In genomic region chr1:243316366-243316989, GRCh38 we compare ENCODE assay signal across 14 cellular contexts.
A peak's percentile ranks its signal among the peaks of the same experiment; 100 is the strongest.
DNase-seq lines count a peak whose midpoint lies in the region; ATAC-seq and TF ChIP-seq lines count a peak whose summit lies in the region.
"Had no signal": no experiment of that assay in that cellular context is flagged by ENCODE, and none has a peak within 500 bp of the region (broad histone marks: within the 10 kb centered on the region; RNA-seq: fewer than 3 reads in every experiment).

No MANE protein-coding gene starts in this region.

- H3K4me2 ChIP-seq in OCI-LY3 (ENCODE audit: low read length) (peak overlapping the region; percentile 90), GM23248 (ENCODE audit: unreplicated experiment) (no peak overlapping the region)
- H3K4me2 ChIP-seq: BLaER1 had no signal

- no peaks in the 10 kb centered on the region for H3F3A ChIP-seq in GM23248 (ENCODE audit: insufficient read depth)

- H2AFZ ChIP-seq in OCI-LY3 (ENCODE audit: low read depth, low read length) = no peak overlapping the region
- H2AFZ ChIP-seq in GM23248 = no peak overlapping the region

- DNase-seq in dorsolateral prefrontal cortex = peak; percentile 23 to 91 (median 84)
- peak; percentile 92 for DNase-seq in medulla oblongata (ENCODE audit: extremely low spot score)
- peak; percentile 91 for DNase-seq in superior temporal gyrus (ENCODE audit: extremely low spot score)
- no peak for DNase-seq in GM23248
- DNase-seq in SHP77 (lab: John Stamatoyannopoulos, UW) = no peak
- DNase-seq: activated T-cell treated with anti-CD3 and anti-CD28 coated beads, Interleukin-2, amount 50 U/mL, for 72 hours; DND-41; kidney; NCI-H2081; transverse colon had no signal

- H3K9me3 ChIP-seq in OCI-LY3 (ENCODE audit: insufficient read depth, low read length) (no peaks in the 10 kb centered on the region), GM23248 (ENCODE audit: low read depth) (no peaks in the 10 kb centered on the region)
- H3K9me3 ChIP-seq: BLaER1, transverse colon had no signal

- peaks cover 57% of the 10 kb centered on the region for H3K4me1 ChIP-seq in OCI-LY3 (ENCODE audit: low read length)
- peaks cover 13% of the 10 kb centered on the region for H3K4me1 ChIP-seq in GM23248 (ENCODE audit: insufficient read depth)
- H3K4me1 ChIP-seq: transverse colon had no signal

- H3K9me2 ChIP-seq in GM23248 (ENCODE audit: insufficient read depth) = no peaks in the 10 kb centered on the region

- H3K27ac ChIP-seq in OCI-LY3 (ENCODE audit: low read length) (peak overlapping the region; percentile 27), dorsolateral prefrontal cortex (peak overlapping the region in 58 of 59 donors; percentile 6 to 91 (median 80)), GM23248 (no peak overlapping the region)
- H3K27ac ChIP-seq: BLaER1, transverse colon had no signal

- ATAC-seq in HG02798 (IDR thresholded peaks at IDR 0.05; ENCODE audit: poor library complexity, unreplicated experiment) = no peak
- no peak for ATAC-seq in HG03108 (IDR thresholded peaks at IDR 0.05; ENCODE audit: unreplicated experiment)
- ATAC-seq: activated T-cell treated with anti-CD3 and anti-CD28 coated beads, Interleukin-2, amount 50 U/mL, for 72 hours had no signal

- intact Hi-C loops in dorsolateral prefrontal cortex (cut with DNase I) = loop anchor here (1.0 to 5.0 kb wide), 2 partner anchors 59 to 61 kb away; partner anchors contain the start of genes CEP170 (in 2 of the 2) and SDCCAG8 (in 1 of the 2)

- H3K36me3 ChIP-seq in OCI-LY3 (replicated peaks; ENCODE audit: low read depth, low read length) = peaks cover 7% of the 10 kb centered on the region
- H3K36me3 ChIP-seq in GM23248 (ENCODE audit: low read depth) = peaks cover 12% of the 10 kb centered on the region

- H3K4me3 ChIP-seq in OCI-LY3 (ENCODE audit: low read length) = peak overlapping the region; percentile 73
- peak overlapping the region in 46 of 59 donors; percentile 2 to 55 (median 22) for H3K4me3 ChIP-seq in dorsolateral prefrontal cortex
- no peak overlapping the region for H3K4me3 ChIP-seq in GM23248
- H3K4me3 ChIP-seq: BLaER1, transverse colon had no signal

- in situ Hi-C loops in GM23248 (cut with MboI) = loop anchor here (10.0 to 25.0 kb wide), 2 partner anchors 852 to 1304 kb away; no protein-coding TSS in a partner anchor

- WGBS in GM23248 (ENCODE audit: low coverage in 1 of 2, low lambda C conversion rate in 2 of 2, missing lambda C conversion rate in 2 of 2), 2 experiments = 84 to 86% methylated on average over 12 of the region's 12 CpGs

- H3K79me2 ChIP-seq in OCI-LY3 (ENCODE audit: low read length) (no peaks in the 10 kb centered on the region), GM23248 (ENCODE audit: insufficient read depth) (no peaks in the 10 kb centered on the region; the same call in 1 of the 2 replicates)

- peak overlapping the region; percentile 40 for H3K9ac ChIP-seq in OCI-LY3 (ENCODE audit: low read length)
- H3K9ac ChIP-seq in GM23248 = no peak overlapping the region
- H3K9ac ChIP-seq: BLaER1 had no signal

- TF ChIP-seq CTCF in OCI-LY3 (IDR thresholded peaks at IDR 0.05; ENCODE audit: low read depth, low read length) = no peak
- peak in 7 of 56 donors; percentile 19 to 29 (median 22) for TF ChIP-seq CTCF in dorsolateral prefrontal cortex (IDR thresholded peaks at IDR 0.05 in 54 of 56, conservative IDR thresholded peaks at IDR 0.05 in 2 of 56; ENCODE audit: low read depth in 1 of 56, partially characterized antibody in 56 of 56)

- H4K20me1 ChIP-seq in OCI-LY3 (ENCODE audit: insufficient read depth, low read length) = no peaks in the 10 kb centered on the region
- H4K20me1 ChIP-seq in GM23248 (ENCODE audit: insufficient read depth) = no peaks in the 10 kb centered on the region
- H4K20me1 ChIP-seq: BLaER1 had no signal

- no peaks in the 10 kb centered on the region for H3K27me3 ChIP-seq in OCI-LY3 (ENCODE audit: low read depth, low read length)
- H3K27me3 ChIP-seq in dorsolateral prefrontal cortex = no peaks in the 10 kb centered on the region
- H3K27me3 ChIP-seq in GM23248 (replicated peaks; ENCODE audit: insufficient read depth) = no peaks in the 10 kb centered on the region
- H3K27me3 ChIP-seq: BLaER1, transverse colon had no signal

Comparison
In these comparisons a context has a peak if more than half of its experiments do, and no peak if none do; other contexts are left out.
1. DNase-seq: peak in dorsolateral prefrontal cortex (10 of 10), medulla oblongata (single experiment) and superior temporal gyrus (single experiment); none in GM23248 (single experiment) and SHP77 (0 of 2).